1 cellular context compared by ENCODE assay signal in genomic region chr9:133372144-133372543, GRCh38.
TF ChIP-seq lines count a peak whose summit lies in the region.

No MANE protein-coding gene starts in this region.

TF ChIP-seq in H1, 55 proteins besides CTCF, POLR2A, EP300 and RAD21:
- TF ChIP-seq SP1 (IDR thresholded peaks at IDR 0.05; ENCODE audit: low read depth, low read length) (no peak), BACH1 (IDR thresholded peaks at IDR 0.05; ENCODE audit: low read length) (no peak), USF2 (IDR thresholded peaks at IDR 0.05; ENCODE audit: low read length) (no peak), EZH2 (IDR thresholded peaks at IDR 0.05; ENCODE audit: low read depth, low read length, severe bottlenecking) (no peak), ATF3 (IDR thresholded peaks at IDR 0.05; ENCODE audit: insufficient read depth, low read depth, low read length) (no peak), MAX (IDR thresholded peaks at IDR 0.05) (no peak)
